In genomic region chr19:9791552-9792181, GRCh38 we compare ENCODE assay signal across 8 cellular contexts. TPM values are rescaled to one million over a fixed set of nuclear protein-coding genes. Genes with fewer than 3 reads are reported as not detected.
DNase-seq lines count a peak whose midpoint lies in the region; ATAC-seq, FAIRE-seq and TF ChIP-seq lines count a peak whose summit lies in the region.

No MANE protein-coding gene starts in this region.

- H3K4me1 Mint-ChIP-seq in activated T-cell treated with anti-CD3 and anti-CD28 coated beads, Interleukin-2, amount 50 U/mL, for 4 hours (ENCODE audit: low read depth) = peaks cover 21% of the 10 kb centered on the region

- no peaks in the 10 kb centered on the region for H3K27me3 Mint-ChIP-seq in activated T-cell treated with anti-CD3 and anti-CD28 coated beads, Interleukin-2, amount 50 U/mL, for 4 hours (ENCODE audit: low read depth)

- FAIRE-seq in GM12892 (lab: Jason Lieb, UNC) = peak; percentile 85

- H3K9me3 ChIP-seq in HUES6 (ENCODE audit: control insufficient read depth, insufficient read depth, low read depth, low read length) (no peaks in the 10 kb centered on the region), esophagus (ENCODE audit: control insufficient read depth in 2 of 2, insufficient read depth in 1 of 2, low read depth in 1 of 2, low read length in 1 of 2) (no peaks in the 10 kb centered on the region)

- H3K4me1 ChIP-seq in HUES6 (ENCODE audit: control insufficient read depth, insufficient read depth, low read length) (peaks cover 20% of the 10 kb centered on the region), esophagus (ENCODE audit: control insufficient read depth in 2 of 2, insufficient read depth in 2 of 2, low read length in 1 of 2) (no peaks in the 10 kb centered on the region)

- H3K36me3 ChIP-seq in HUES6 (ENCODE audit: control insufficient read depth, insufficient read depth, low read length) = no peaks in the 10 kb centered on the region
- no peaks in the 10 kb centered on the region for H3K36me3 ChIP-seq in esophagus (ENCODE audit: control insufficient read depth in 2 of 2, insufficient read depth in 2 of 2, low read length in 1 of 2)

- peak; percentile 62 to 66 for ATAC-seq in activated T-cell treated with anti-CD3 and anti-CD28 coated beads, Interleukin-2, amount 50 U/mL, for 4 hours
- no peak for ATAC-seq in GM21390 (IDR thresholded peaks at IDR 0.05; ENCODE audit: unreplicated experiment)

- H3K27me3 ChIP-seq in HUES6 (ENCODE audit: control insufficient read depth, insufficient read depth, low read length) (no peaks in the 10 kb centered on the region), esophagus (ENCODE audit: control insufficient read depth in 1 of 2, insufficient read depth in 2 of 2, low read length in 2 of 2) (no peaks in the 10 kb centered on the region)

- 3 to 5% methylated on average over 43 to 48 of the region's 48 CpGs for whole genome bisulfite sequencing in esophagus, 2 donors

- peak overlapping the region; percentile 81 for H3K4me3 Mint-ChIP-seq in activated T-cell treated with anti-CD3 and anti-CD28 coated beads, Interleukin-2, amount 50 U/mL, for 4 hours

- H3K27ac ChIP-seq in HUES6 (ENCODE audit: low read depth, low read length) = no peak overlapping the region
- H3K27ac ChIP-seq in esophagus (ENCODE audit: low read depth in 2 of 2, low read length in 1 of 2) = peak overlapping the region; percentile 97 to 99

- H3K9me3 Mint-ChIP-seq in activated T-cell treated with anti-CD3 and anti-CD28 coated beads, Interleukin-2, amount 50 U/mL, for 4 hours = no peaks in the 10 kb centered on the region

- no peak for TF ChIP-seq POLR2A in GM12892 (IDR thresholded peaks at IDR 0.05; ENCODE audit: low read depth, low read length)

- H3K4me3 ChIP-seq in HUES6 (ENCODE audit: low read depth, low read length) (peak overlapping the region; percentile 84), esophagus (ENCODE audit: low read depth in 1 of 2, low read length in 2 of 2) (peak overlapping the region; percentile 59 to 69)

- no peak overlapping the region for H3K9ac ChIP-seq in HUES6 (ENCODE audit: low read length)

- DNase-seq in GM12892 (ENCODE audit: insufficient read length) (peak; percentile 71), OCI-M1 (lab: John Stamatoyannopoulos, UW) (peak; percentile 99), mucosa of gallbladder (ENCODE audit: low spot score) (peak; percentile 98)
- peak; percentile 97 for DNase-seq in activated T-cell treated with anti-CD3 and anti-CD28 coated beads, Interleukin-2, amount 50 U/mL, for 4 hours
- DNase-seq in stimulated activated CD8-positive, alpha-beta memory T cell treated with anti-CD3 and anti-CD28 coated beads, Interleukin-2, amount 100 ng/mL, for 1 hour (ENCODE audit: low read depth in 2 of 2) = peak; percentile 85 to 96

- no peaks in the 10 kb centered on the region for H3K36me3 Mint-ChIP-seq in activated T-cell treated with anti-CD3 and anti-CD28 coated beads, Interleukin-2, amount 50 U/mL, for 4 hours (ENCODE audit: insufficient read depth)

RNA-seq across cellular contexts. Expression of gene ZNF846, which starts 23.1 kb away (rescaled TPM):
- 2.8 TPM for polyA plus RNA-seq in GM12892 (2012; ENCODE audit: missing spikeins)
- 1 to 10 TPM; 2.6 to 3.1 (median 2.7) TPM for total RNA-seq in activated T-cell treated with anti-CD3 and anti-CD28 coated beads, Interleukin-2, amount 50 U/mL, for 4 hours
- 10 to 100 TPM in 1 of 2 donors, 1 to 10 TPM in 1; 8.4 to 17.5 TPM for polyA plus RNA-seq in esophagus
- total RNA-seq in mucosa of gallbladder = 25.0 TPM

RNA-seq across cellular contexts. Expression of gene FBXL12, which starts 27.2 kb away (rescaled TPM):
- 9.8 TPM for polyA plus RNA-seq in GM12892 (2012; ENCODE audit: missing spikeins)
- 10 to 100 TPM; 20.8 to 22.7 (median 22.3) TPM for total RNA-seq in activated T-cell treated with anti-CD3 and anti-CD28 coated beads, Interleukin-2, amount 50 U/mL, for 4 hours
- polyA plus RNA-seq in esophagus = 10 to 100 TPM; 14.8 to 15.3 TPM
- 31.9 TPM for total RNA-seq in mucosa of gallbladder

RNA-seq across cellular contexts. Expression of gene UBL5, which starts 36.1 kb away (rescaled TPM):
- polyA plus RNA-seq in GM12892 (2012; ENCODE audit: missing spikeins) = 775 TPM
- total RNA-seq in activated T-cell treated with anti-CD3 and anti-CD28 coated beads, Interleukin-2, amount 50 U/mL, for 4 hours = 100 to 1,000 TPM; 323 to 345 (median 343) TPM
- 1,000 to 10,000 TPM in 1 of 2 donors, 100 to 1,000 TPM in 1; 604 to 1,000 TPM for polyA plus RNA-seq in esophagus
- 283 TPM for total RNA-seq in mucosa of gallbladder

RNA-seq across cellular contexts. Expression of gene PIN1, which starts 43.5 kb away (rescaled TPM):
- polyA plus RNA-seq in GM12892 (2012; ENCODE audit: missing spikeins) = 36.4 TPM
- 10 to 100 TPM; 95.8 to 99.4 (median 97.9) TPM for total RNA-seq in activated T-cell treated with anti-CD3 and anti-CD28 coated beads, Interleukin-2, amount 50 U/mL, for 4 hours
- 10 to 100 TPM; 35.0 to 81.7 TPM for polyA plus RNA-seq in esophagus
- total RNA-seq in mucosa of gallbladder = 90.8 TPM
